Comparison of ENCODE assay signal across 24 cellular contexts in the genomic region with DNA sequence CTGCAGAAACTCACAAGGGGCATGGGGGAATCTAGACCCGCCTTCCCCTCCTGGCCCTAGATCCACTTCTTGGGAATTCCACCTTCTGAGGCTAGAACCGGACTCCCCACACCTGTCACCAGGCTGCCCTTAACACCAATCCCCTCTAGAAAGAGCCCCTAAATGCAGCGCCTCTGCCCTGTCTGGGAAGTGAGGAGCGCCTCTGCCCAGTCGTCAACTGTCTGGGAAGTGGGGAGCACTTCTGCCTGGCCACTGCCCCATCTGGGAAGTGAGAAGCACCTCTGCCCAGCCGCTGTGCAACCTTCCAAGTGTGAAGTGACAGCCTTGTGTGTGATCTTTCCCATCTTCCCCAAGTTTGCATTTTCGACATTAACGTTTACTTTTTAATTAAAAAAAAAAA.
"Had no signal": no experiment of that assay in that cellular context is flagged by ENCODE, and none has a peak within 500 bp of the region (broad histone marks: within the 10 kb centered on the region; RNA-seq: fewer than 3 reads in every experiment).

No MANE protein-coding gene starts in this region.

- H3K4me2 ChIP-seq: hepatocyte, smooth muscle cell had no signal

- H3K79me2 ChIP-seq: hepatocyte had no signal

- H3K4me1 ChIP-seq: gastrocnemius medialis, left lung, pancreas, stomach, thyroid gland had no signal

- H2AFZ ChIP-seq: hepatocyte had no signal

- H3K27ac ChIP-seq: epithelial cell of prostate, gastrocnemius medialis, hepatocyte, left lung, neutrophil, pancreas, stomach, thyroid gland had no signal

- ATAC-seq: esophagus mucosa; gastrocnemius medialis; left lung; natural killer cell; pancreas; sciatic nerve; stimulated activated effector memory CD8-positive, alpha-beta T cell treated with anti-CD3 and anti-CD28 coated beads, Interleukin-12 subunit alpha, Interleukin-12 subunit beta, amount 100 ng/mL, for 72 hours had no signal

- H3K9me3 Mint-ChIP-seq: memory B cell; natural killer cell; stimulated activated effector memory CD8-positive, alpha-beta T cell treated with anti-CD3 and anti-CD28 coated beads, Interleukin-12 subunit alpha, Interleukin-12 subunit beta, amount 100 ng/mL, for 72 hours had no signal

- H3K27me3 ChIP-seq: gastrocnemius medialis, hepatocyte, left lung, neutrophil, pancreas, stomach, thyroid gland had no signal

- DNase-seq: cortex of kidney; foreskin fibroblast; head of caudate nucleus; kidney; natural killer cell; stimulated activated CD4-positive, alpha-beta T cell treated with anti-CD3 and anti-CD28 coated beads, Interleukin-2, amount 100 ng/mL, for 24 hours; stimulated activated CD4-positive, alpha-beta T cell treated with anti-CD3 and anti-CD28 coated beads, Interleukin-4, amount 100 ng/mL, for 24 hours; stimulated activated naive CD4-positive, alpha-beta T cell treated with Interleukin-2 at 50 U/mL for 16 hours; stomach; thyroid gland; trophoblast cell had no signal

- H3K27ac Mint-ChIP-seq: memory B cell; natural killer cell; progenitor cell of endocrine pancreas; stimulated activated effector memory CD8-positive, alpha-beta T cell treated with anti-CD3 and anti-CD28 coated beads, Interleukin-12 subunit alpha, Interleukin-12 subunit beta, amount 100 ng/mL, for 72 hours had no signal

- H3K9me3 ChIP-seq: gastrocnemius medialis, left lung, neutrophil, pancreas, stomach, thyroid gland had no signal

- H3K36me3 Mint-ChIP-seq: natural killer cell had no signal

- H3K4me1 Mint-ChIP-seq: memory B cell had no signal

- H3K27me3 Mint-ChIP-seq: memory B cell, progenitor cell of endocrine pancreas had no signal

- H3K4me3 ChIP-seq: gastrocnemius medialis, hepatocyte, left lung, lung, pancreas, smooth muscle cell, stomach, thyroid gland had no signal

- H3K4me3 Mint-ChIP-seq: memory B cell; natural killer cell; stimulated activated effector memory CD8-positive, alpha-beta T cell treated with anti-CD3 and anti-CD28 coated beads, Interleukin-12 subunit alpha, Interleukin-12 subunit beta, amount 100 ng/mL, for 72 hours had no signal
